In the genomic region with DNA sequence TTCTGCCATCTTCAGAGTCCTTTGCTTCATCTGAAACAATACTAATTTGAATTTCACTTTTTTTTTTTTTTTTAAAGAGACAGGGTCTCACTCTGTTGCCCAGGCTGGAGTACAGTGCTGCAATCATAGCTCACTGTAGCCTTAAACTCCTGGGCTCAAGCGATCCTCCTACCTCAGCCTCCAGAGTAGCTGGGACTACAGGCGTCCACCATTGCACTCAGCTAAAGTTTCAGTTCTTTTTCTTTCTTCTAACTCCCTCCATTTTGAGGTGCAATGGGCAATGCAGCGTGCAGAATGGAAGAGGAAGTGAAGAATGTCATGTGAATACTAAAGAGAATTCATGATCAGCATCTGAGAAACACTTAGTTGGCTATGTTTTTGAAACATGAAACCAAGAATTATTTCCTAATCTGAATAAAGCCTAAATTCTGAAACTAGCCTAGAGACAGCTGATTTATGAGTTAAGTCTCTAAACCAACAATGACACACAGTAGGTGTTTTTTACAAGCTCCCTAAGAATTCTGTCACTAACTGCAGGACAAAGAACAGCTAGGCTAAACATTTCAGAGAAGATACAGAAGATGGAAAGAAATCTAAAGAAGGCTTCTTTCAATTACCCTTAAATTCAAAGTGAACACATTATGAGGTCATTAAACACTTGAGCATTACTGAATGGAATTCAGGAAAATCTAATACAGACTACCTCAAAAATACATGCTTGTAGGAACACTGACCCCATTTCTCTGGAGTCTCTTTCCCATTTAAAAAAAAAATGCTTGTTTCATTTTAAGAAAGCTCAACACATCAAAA, we compare ENCODE assay signal across 9 cellular contexts. TPM values are rescaled to one million over a fixed set of nuclear protein-coding genes. Genes with fewer than 3 reads are reported as not detected.
A peak's percentile ranks its signal among the peaks of the same experiment; 100 is the strongest.
DNase-seq lines count a peak whose midpoint lies in the region; ATAC-seq and TF ChIP-seq lines count a peak whose summit lies in the region.
"Had no signal": no experiment of that assay in that cellular context is flagged by ENCODE, and none has a peak within 500 bp of the region (broad histone marks: within the 10 kb centered on the region; RNA-seq: fewer than 3 reads in every experiment).

No MANE protein-coding gene starts in this region.

- H3K9ac ChIP-seq in SU-DHL-6 (ENCODE audit: low read length): peak overlapping the region; percentile 21

- peak overlapping the region; percentile 54 for H3K4me2 ChIP-seq in SU-DHL-6 (ENCODE audit: low read depth, low read length, poor library complexity, severe bottlenecking)

- ATAC-seq in HG02938 (IDR thresholded peaks at IDR 0.05; ENCODE audit: unreplicated experiment) (peak; percentile 84), sciatic nerve (peak; percentile 61)

- H3K27ac ChIP-seq in SU-DHL-6 (ENCODE audit: low read depth, low read length): peak overlapping the region; percentile 88

- H3K9me3 ChIP-seq in SU-DHL-6 (ENCODE audit: insufficient read depth, low read length): no peaks in the 10 kb centered on the region
- H3K9me3 ChIP-seq: SJSA1 had no signal

- H3K4me3 ChIP-seq in SU-DHL-6 (ENCODE audit: insufficient read depth, low read length, poor library complexity, severe bottlenecking): no peak overlapping the region
- H3K4me3 ChIP-seq: SJSA1 had no signal

- intact Hi-C loops in sciatic nerve (cut with DNase I): no loop called here

- TF ChIP-seq CTCF in SU-DHL-6 (IDR thresholded peaks at IDR 0.05; ENCODE audit: insufficient read depth, low read length, poor library complexity, severe bottlenecking): no peak

- no peak overlapping the region for H2AFZ ChIP-seq in SU-DHL-6 (ENCODE audit: low read depth, low read length, severe bottlenecking)

- no peaks in the 10 kb centered on the region for H3K79me2 ChIP-seq in SU-DHL-6 (ENCODE audit: insufficient read depth, low read length)

- peaks cover 20% of the 10 kb centered on the region for H3K36me3 ChIP-seq in SU-DHL-6 (ENCODE audit: low read length)

- H3K27me3 ChIP-seq in SU-DHL-6 (ENCODE audit: low read length): no peaks in the 10 kb centered on the region
- H3K27me3 ChIP-seq: SJSA1 had no signal

- no peaks in the 10 kb centered on the region for H3K9me2 ChIP-seq in SU-DHL-6 (replicated peaks; ENCODE audit: insufficient read depth, low read length)

- DNase-seq in DMS53 (lab: John Stamatoyannopoulos, UW) (peak; percentile 35), DMS53 treated with DMSO at 0.1 percent for 48 hours (lab: John Stamatoyannopoulos, UW; ENCODE audit: unreplicated experiment) (no peak), sciatic nerve (ENCODE audit: low spot score) (no peak), SHP77 treated with DMSO at 0.1 percent for 48 hours (lab: John Stamatoyannopoulos, UW) (no peak), cerebellum (ENCODE audit: low spot score) (no peak), NCI-H345 treated with DMSO at 0.1 percent for 48 hours (lab: John Stamatoyannopoulos, UW; ENCODE audit: unreplicated experiment) (no peak)

- H3F3A ChIP-seq in SU-DHL-6 (ENCODE audit: insufficient read depth): peaks cover 40% of the 10 kb centered on the region

- no peaks in the 10 kb centered on the region for H4K20me1 ChIP-seq in SU-DHL-6 (ENCODE audit: low read depth, low read length)

RNA-seq across cellular contexts. Expression of gene SNN, which starts 21.0 kb away (rescaled TPM):
- total RNA-seq in sciatic nerve (40.0 TPM), cerebellum (130 TPM)

RNA-seq across cellular contexts. Expression of gene TXNDC11, which starts 53.4 kb away (rescaled TPM):
- 36.6 TPM for total RNA-seq in sciatic nerve
- total RNA-seq in cerebellum: 22.2 TPM
